In the genomic region with DNA sequence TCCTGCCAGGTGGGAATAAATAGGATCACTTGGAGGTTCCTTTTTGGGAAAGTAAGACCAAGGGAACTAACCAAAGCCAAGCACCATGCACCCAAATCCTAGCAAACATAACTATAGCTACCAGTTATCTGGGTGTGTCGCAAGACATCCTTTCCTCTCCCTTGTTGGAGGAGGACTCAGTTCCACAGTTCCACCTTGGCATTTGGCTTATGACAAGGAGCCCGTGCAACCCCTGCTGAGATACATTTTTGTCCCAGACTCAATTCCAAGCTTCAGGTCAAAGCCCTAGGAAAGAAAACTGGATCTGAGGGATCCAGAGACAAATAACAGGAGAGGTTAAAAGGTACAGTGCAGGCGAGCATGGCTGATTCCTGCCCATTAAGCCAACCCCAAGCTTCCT, we compare ENCODE assay signal across 1 cellular context. TPM values are rescaled to one million over a fixed set of nuclear protein-coding genes. Genes with fewer than 3 reads are reported as not detected.
"Had no signal": no experiment of that assay in that cellular context is flagged by ENCODE, and none has a peak within 500 bp of the region (broad histone marks: within the 10 kb centered on the region; RNA-seq: fewer than 3 reads in every experiment).

No MANE protein-coding gene starts in this region.

RNA-seq across cellular contexts. Expression of a gene that starts 40.8 kb away (rescaled TPM):
- total RNA-seq: GM12878 had no signal
